Comparison of ENCODE assay signal across 10 cellular contexts in the genomic region with DNA sequence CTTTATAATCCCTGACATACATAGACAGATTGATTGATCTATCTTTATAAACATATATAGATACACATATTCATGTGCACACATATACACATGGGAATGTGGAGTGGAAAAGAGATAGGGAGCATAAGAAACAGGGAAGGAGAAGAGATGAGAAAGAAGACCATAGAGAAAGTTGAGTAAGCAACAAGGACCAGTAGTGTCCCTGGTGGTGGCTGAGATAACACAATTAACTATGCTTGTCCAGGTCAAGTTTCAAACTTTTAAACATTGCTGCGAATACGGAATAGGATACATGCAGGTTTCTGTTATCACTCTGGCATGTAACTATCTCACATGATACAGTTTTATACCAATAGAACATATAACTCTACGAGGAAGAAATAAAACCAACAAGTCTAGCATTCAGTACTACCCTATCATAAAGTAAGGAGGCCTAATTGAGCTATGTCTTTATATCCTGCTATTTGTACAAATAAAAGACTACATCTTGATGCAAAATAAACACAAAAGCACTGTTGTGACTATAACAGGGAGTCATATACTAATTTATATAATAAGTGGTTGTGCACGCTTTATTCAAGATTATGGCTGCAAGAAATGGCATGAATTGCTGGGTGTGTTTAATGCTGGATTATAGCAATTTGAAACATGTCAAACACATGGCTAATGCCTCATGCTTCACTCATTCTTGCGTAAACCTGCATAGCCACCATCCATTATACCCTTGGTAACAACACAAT.
DNase-seq lines count a peak whose midpoint lies in the region; ATAC-seq, FAIRE-seq and TF ChIP-seq lines count a peak whose summit lies in the region.
"Had no signal": no experiment of that assay in that cellular context is flagged by ENCODE, and none has a peak within 500 bp of the region (broad histone marks: within the 10 kb centered on the region; RNA-seq: fewer than 3 reads in every experiment).

No MANE protein-coding gene starts in this region.

- POLR2A ChIA-PET in GM10248 (lab: Yijun Ruan, JAX) = no interaction called here

- H3K36me3 Mint-ChIP-seq in nephron (ENCODE audit: low read depth) = no peaks in the 10 kb centered on the region

- H3K9ac ChIP-seq in KMS-11 = no peak overlapping the region

- no peak for ATAC-seq in HG02610 (IDR thresholded peaks at IDR 0.05; ENCODE audit: unreplicated experiment)
- ATAC-seq: effector memory CD8-positive, alpha-beta T cell had no signal

- no peaks in the 10 kb centered on the region for H3K4me1 ChIP-seq in KMS-11 (ENCODE audit: low read depth, poor library complexity, severe bottlenecking)

- no peaks in the 10 kb centered on the region for H3K79me2 ChIP-seq in KMS-11 (ENCODE audit: insufficient read depth, low read depth)

- no peak overlapping the region for H3K27ac ChIP-seq in KMS-11

- no peaks in the 10 kb centered on the region for H3K27me3 ChIP-seq in KMS-11 (ENCODE audit: insufficient read depth, low read depth)

- H3K4me3 ChIP-seq in KMS-11 (IDR thresholded peaks at IDR 0.05; ENCODE audit: insufficient read depth, low read depth, low read length) (no peak overlapping the region), astrocyte of the cerebellum (ENCODE audit: low read depth, low read length) (no peak overlapping the region)

- no peak overlapping the region for H3K4me2 ChIP-seq in KMS-11

- CTCF ChIA-PET in GM10248 (lab: Yijun Ruan, JAX) = no interaction called here

- TF ChIP-seq CTCF in GM10248 (IDR thresholded peaks at IDR 0.05; ENCODE audit: control extremely low read depth, extremely low read depth, low read depth, missing control alignments) = peak; percentile 11
- peak; percentile 54; the same call in 1 of the 2 replicates for TF ChIP-seq CTCF in KMS-11 (conservative IDR thresholded peaks at IDR 0.05; ENCODE audit: low read depth, low read length)
- TF ChIP-seq CTCF in astrocyte of the cerebellum (IDR thresholded peaks at IDR 0.05; ENCODE audit: low read depth, low read length, missing control alignments) = peak; percentile 27
- peak; percentile 26 to 44 (median 39) for TF ChIP-seq CTCF in nephron (IDR thresholded peaks at IDR 0.05; ENCODE audit: unreplicated experiment in 3 of 3)

- H2AFZ ChIP-seq in KMS-11 (ENCODE audit: low read depth) = no peak overlapping the region

- peaks cover 8% of the 10 kb centered on the region for H3K4me1 Mint-ChIP-seq in nephron

- no peaks in the 10 kb centered on the region for H3K36me3 ChIP-seq in KMS-11 (ENCODE audit: insufficient read depth)

- H3K4me3 Mint-ChIP-seq in nephron = no peak overlapping the region
- H3K4me3 Mint-ChIP-seq: effector memory CD8-positive, alpha-beta T cell had no signal

- in situ Hi-C loops in astrocyte of the cerebellum (cut with HindIII; ENCODE audit: low sequenced_read_pairs) = no loop called here

- FAIRE-seq in HTR-8/SVneo (lab: Jason Lieb, UNC) = no peak

- H3K27ac Mint-ChIP-seq in nephron = no peak overlapping the region
- H3K27ac Mint-ChIP-seq: effector memory CD8-positive, alpha-beta T cell had no signal

- no peaks in the 10 kb centered on the region for H3K9me3 Mint-ChIP-seq in nephron
- H3K9me3 Mint-ChIP-seq: effector memory CD8-positive, alpha-beta T cell had no signal

- no peaks in the 10 kb centered on the region for H3K27me3 Mint-ChIP-seq in nephron (ENCODE audit: low read depth)
- H3K27me3 Mint-ChIP-seq: effector memory CD8-positive, alpha-beta T cell had no signal

- DNase-seq in GM10248 (ENCODE audit: extremely low spot score) (no peak), astrocyte of the cerebellum (ENCODE audit: low read depth) (no peak), HTR-8/SVneo (ENCODE audit: insufficient read length, low spot score) (no peak), inferior parietal cortex (ENCODE audit: extremely low spot score) (no peak), middle frontal gyrus (ENCODE audit: extremely low spot score, low spot score) (no peak)
- DNase-seq: activated CD8-positive, alpha-beta memory T cell treated with anti-CD3 and anti-CD28 coated beads, Interleukin-2, amount 50 U/mL, for 48 hours; effector memory CD8-positive, alpha-beta T cell had no signal

- H4K20me1 ChIP-seq in KMS-11 (ENCODE audit: insufficient read depth) = no peaks in the 10 kb centered on the region
